1 cellular context compared by ENCODE assay signal in genomic region chrX:155026727-155027508, GRCh38.
TF ChIP-seq lines count a peak whose summit lies in the region.

FUNDC2 (plus strand) TSS chrX:155026844; CDS start chrX:155026939, 95 bp downstream.

TF ChIP-seq in HEK293, 187 proteins besides CTCF, POLR2A, EP300 and RAD21 (continued from another document and continues in another):
- TF ChIP-seq REST (tag by site-specific recombination; IDR thresholded peaks at IDR 0.05) (no peak), GFI1B (tag by site-specific recombination; IDR thresholded peaks at IDR 0.05) (no peak), ZNF266 (tag by site-specific recombination; IDR thresholded peaks at IDR 0.05; ENCODE audit: low read depth) (no peak), ZBTB26 (tag by site-specific recombination; optimal IDR thresholded peaks at IDR 0.05) (peak; percentile 96), ZEB2 (tag by site-specific recombination; IDR thresholded peaks at IDR 0.05) (peak; percentile 88), ZFP69B (tag by site-specific recombination; IDR thresholded peaks at IDR 0.05) (no peak), TCF7L2 (IDR thresholded peaks at IDR 0.05; ENCODE audit: borderline replicate concordance, low read depth, low read length) (peak; percentile 94), ZNF157 (tag by site-specific recombination; IDR thresholded peaks at IDR 0.05) (no peak), ZNF292 (tag by site-specific recombination; IDR thresholded peaks at IDR 0.05; ENCODE audit: borderline replicate concordance, low read depth) (no peak), ZNF18 (tag by site-specific recombination; IDR thresholded peaks at IDR 0.05) (no peak), ZBTB17 (tag by site-specific recombination; IDR thresholded peaks at IDR 0.05) (peak; percentile 64), ZNF626 (tag by site-specific recombination; IDR thresholded peaks at IDR 0.05) (no peak), TSHZ1 (tag by site-specific recombination; IDR thresholded peaks at IDR 0.05; ENCODE audit: borderline replicate concordance) (no peak), YY2 (tag by site-specific recombination; IDR thresholded peaks at IDR 0.05) (peak; percentile 63), PRDM1 (tag by site-specific recombination; IDR thresholded peaks at IDR 0.05) (peak; percentile 73), ZNF76 (tag by site-specific recombination; IDR thresholded peaks at IDR 0.05; ENCODE audit: borderline replicate concordance, low read depth) (no peak; the same call in 1 of the 2 replicates), ZFHX2 (tag by site-specific recombination; conservative IDR thresholded peaks at IDR 0.05) (peak; percentile 61; the same call in 1 of the 2 replicates), EGR2 (tag by site-specific recombination; IDR thresholded peaks at IDR 0.05; ENCODE audit: low read depth) (no peak; the same call in 1 of the 2 replicates), ZNF473 (tag by site-specific recombination; IDR thresholded peaks at IDR 0.05) (no peak), ZNF792 (tag by site-specific recombination; IDR thresholded peaks at IDR 0.05) (no peak), ATF2 (tag by site-specific recombination; IDR thresholded peaks at IDR 0.05; ENCODE audit: low read depth) (no peak), ZFP41 (tag by site-specific recombination; IDR thresholded peaks at IDR 0.05; ENCODE audit: borderline replicate concordance) (no peak), ZBTB1 (tag by site-specific recombination; IDR thresholded peaks at IDR 0.05) (no peak), ZNF404 (tag by site-specific recombination; IDR thresholded peaks at IDR 0.05) (no peak), ZNF19 (tag by site-specific recombination; IDR thresholded peaks at IDR 0.05; ENCODE audit: low read depth) (no peak), ZNF398 (tag by site-specific recombination; IDR thresholded peaks at IDR 0.05) (no peak; the same call in none of the 2 replicates), ZNF335 (tag by site-specific recombination; conservative IDR thresholded peaks at IDR 0.05) (peak; percentile 67), SP2 (tag by site-specific recombination; IDR thresholded peaks at IDR 0.05) (peak; percentile 83), ZNF169 (tag by site-specific recombination; IDR thresholded peaks at IDR 0.05) (no peak), ZFP3 (tag by site-specific recombination; IDR thresholded peaks at IDR 0.05; ENCODE audit: low read depth) (no peak), ZNF791 (tag by site-specific recombination; IDR thresholded peaks at IDR 0.05) (no peak), ZNF391 (tag by site-specific recombination; IDR thresholded peaks at IDR 0.05; ENCODE audit: borderline replicate concordance, low read depth) (no peak), INSM2 (tag by site-specific recombination; IDR thresholded peaks at IDR 0.05) (no peak), ZNF768 (tag by site-specific recombination; IDR thresholded peaks at IDR 0.05) (no peak), ZNF26 (tag by site-specific recombination; IDR thresholded peaks at IDR 0.05) (no peak), ZNF354C (tag by site-specific recombination; IDR thresholded peaks at IDR 0.05; ENCODE audit: borderline replicate concordance, low read depth) (no peak), ZNF248 (tag by site-specific recombination; IDR thresholded peaks at IDR 0.05) (no peak), ZNF510 (tag by site-specific recombination; IDR thresholded peaks at IDR 0.05; ENCODE audit: insufficient replicate concordance) (no peak), ZNF214 (tag by site-specific recombination; IDR thresholded peaks at IDR 0.05; ENCODE audit: borderline replicate concordance) (no peak), ZSCAN18 (tag by site-specific recombination; IDR thresholded peaks at IDR 0.05) (no peak), ZSCAN30 (tag by site-specific recombination; IDR thresholded peaks at IDR 0.05) (no peak; the same call in 1 of the 2 replicates), ZNF362 (tag by site-specific recombination; IDR thresholded peaks at IDR 0.05) (no peak), ZSCAN23 (tag by site-specific recombination; IDR thresholded peaks at IDR 0.05) (no peak), ZNF175 (tag by site-specific recombination; IDR thresholded peaks at IDR 0.05) (no peak), ZNF677 (tag by site-specific recombination; IDR thresholded peaks at IDR 0.05) (no peak)
